ENCODE assay signal across 11 cellular contexts in genomic region chr5:1106385-1107166, GRCh38. TPM values are rescaled to one million over a fixed set of nuclear protein-coding genes. Genes with fewer than 3 reads are reported as not detected.
DNase-seq lines count a peak whose midpoint lies in the region; ATAC-seq, FAIRE-seq and TF ChIP-seq lines count a peak whose summit lies in the region.
"Had no signal": no experiment of that assay in that cellular context is flagged by ENCODE, and none has a peak within 500 bp of the region (broad histone marks: within the 10 kb centered on the region; RNA-seq: fewer than 3 reads in every experiment).

No MANE protein-coding gene starts in this region.

- no TSS peak for BruUV-seq in K562 (replicated peaks; lab: Mats Ljungman, UMichigan)

- no peak for TF ChIP-seq CTCF in Loucy (conservative IDR thresholded peaks at IDR 0.05; ENCODE audit: low read length)
- TF ChIP-seq CTCF in K562 (IDR thresholded peaks at IDR 0.05 in 2 of 3, conservative IDR thresholded peaks at IDR 0.05 in 1 of 3; ENCODE audit: insufficient read depth in 2 of 3, low read depth in 1 of 3, low read length in 3 of 3), result no peak
- no peak for TF ChIP-seq CTCF in natural killer cell (IDR thresholded peaks at IDR 0.05)

- H3K27me3 Mint-ChIP-seq in CD4-positive, CD25-positive, alpha-beta regulatory T cell, result no peaks in the 10 kb centered on the region
- no peaks in the 10 kb centered on the region for H3K27me3 Mint-ChIP-seq in natural killer cell (ENCODE audit: low read depth in 2 of 2)

- H4K20me1 ChIP-seq in Loucy (ENCODE audit: insufficient read depth, low read length, poor library complexity, severe bottlenecking) (no peaks in the 10 kb centered on the region), K562 (replicated peaks; ENCODE audit: control insufficient read depth, insufficient read depth, low read length) (peaks cover 10% of the 10 kb centered on the region; the same call in 1 of the 2 replicates)

- H3K9ac ChIP-seq in Loucy (ENCODE audit: low read depth, low read length, poor library complexity, severe bottlenecking), result peak overlapping the region; percentile 11
- H3K9ac ChIP-seq in K562 (ENCODE audit: insufficient read depth in 1 of 2, low read depth in 2 of 2, low read length in 2 of 2), result peak overlapping the region in 1 of 2 experiments; percentile 62; a peak in 1 of 4 replicates

- peak in 2 of 3 donors; percentile 12 to 17 for DNase-seq in CD4-positive, CD25-positive, alpha-beta regulatory T cell
- no peak for DNase-seq in K562 (ENCODE audit: extremely low read depth in 1 of 4, low spot score in 3 of 4)
- no peak for DNase-seq in natural killer cell
- DNase-seq in globus pallidus (ENCODE audit: low spot score), result no peak
- DNase-seq in NCI-H748 treated with DMSO at 0.1 percent for 48 hours (lab: John Stamatoyannopoulos, UW), result no peak
- no peak for DNase-seq in EL
- DNase-seq: DMS79, NCI-H2081 treated with DMSO at 0.1 percent for 48 hours had no signal

- peak; percentile 81 for FAIRE-seq in K562 (lab: Jason Lieb, UNC)

- intact Hi-C loops in K562 (cut with micrococcal nuclease) (no loop called here), natural killer cell (cut with micrococcal nuclease) (loop anchor here (5.0 to 10.0 kb wide), 2 partner anchors 46 to 408 kb away; no protein-coding TSS in a partner anchor)

- H3K4me3 ChIP-seq in CD4-positive, CD25-positive, alpha-beta regulatory T cell (ENCODE audit: low read depth, low read length), result no peak overlapping the region
- H3K4me3 ChIP-seq in Loucy (ENCODE audit: low read length, poor library complexity, severe bottlenecking) (peak overlapping the region; percentile 66), K562 (no peak overlapping the region)

- H3K9me3 ChIP-seq in CD4-positive, CD25-positive, alpha-beta regulatory T cell (ENCODE audit: control insufficient read depth in 2 of 2, low read length in 2 of 2), result no peaks in the 10 kb centered on the region
- no peaks in the 10 kb centered on the region for H3K9me3 ChIP-seq in Loucy (ENCODE audit: insufficient read depth, low read depth, low read length)
- no peaks in the 10 kb centered on the region for H3K9me3 ChIP-seq in K562 (replicated peaks; ENCODE audit: control insufficient read depth, insufficient read depth, low read depth, low read length)

- H3K36me3 Mint-ChIP-seq in CD4-positive, CD25-positive, alpha-beta regulatory T cell, result peaks cover 6% of the 10 kb centered on the region
- no peaks in the 10 kb centered on the region for H3K36me3 Mint-ChIP-seq in natural killer cell
- H3K36me3 Mint-ChIP-seq: mesothelial cell of epicardium had no signal

- H3K9me2 ChIP-seq in Loucy (replicated peaks; ENCODE audit: low read depth, low read length), result no peaks in the 10 kb centered on the region

- no peak for TF ChIP-seq POLR2A in K562 (conservative IDR thresholded peaks at IDR 0.05)

- no peaks in the 10 kb centered on the region for H3K9me1 ChIP-seq in K562 (ENCODE audit: control insufficient read depth, insufficient read depth, low read length)

- peaks cover 0 to 82% (median 22%) of the 10 kb centered on the region in 4 donors for H3K4me1 Mint-ChIP-seq in CD4-positive, CD25-positive, alpha-beta regulatory T cell
- H3K4me1 Mint-ChIP-seq in natural killer cell, result peaks cover 42 to 87% of the 10 kb centered on the region in 2 donors

- H3K4me3 Mint-ChIP-seq in CD4-positive, CD25-positive, alpha-beta regulatory T cell, result peak overlapping the region; percentile 65 to 93 (median 82)
- peak overlapping the region; percentile 70 for H3K4me3 Mint-ChIP-seq in natural killer cell
- H3K4me3 Mint-ChIP-seq: mesothelial cell of epicardium had no signal

- TF ChIP-seq RAD21 in K562 (CRISPR knock-in tag; conservative IDR thresholded peaks at IDR 0.05 in 1 of 2, IDR thresholded peaks at IDR 0.05 in 1 of 2), result no peak

- peak overlapping the region in 2 of 3 donors; percentile 91 to 99 for H3K27ac Mint-ChIP-seq in CD4-positive, CD25-positive, alpha-beta regulatory T cell
- H3K27ac Mint-ChIP-seq in natural killer cell, result peak overlapping the region; percentile 85 to 99
- H3K27ac Mint-ChIP-seq: mesothelial cell of epicardium had no signal

- peaks cover 0 to 2% (median 0%) of the 10 kb centered on the region in 7 donors for H3K9me3 Mint-ChIP-seq in CD4-positive, CD25-positive, alpha-beta regulatory T cell
- no peaks in the 10 kb centered on the region for H3K9me3 Mint-ChIP-seq in natural killer cell
- H3K9me3 Mint-ChIP-seq: mesothelial cell of epicardium had no signal

- CTCF ChIA-PET in K562 (lab: Yijun Ruan, JAX; ENCODE audit: low intra/inter-chr PET ratio), result no interaction called here

- no peak for TF ChIP-seq EP300 in K562 (IDR thresholded peaks at IDR 0.05; ENCODE audit: low read length)

- peaks cover 94% of the 10 kb centered on the region for H3K4me1 ChIP-seq in CD4-positive, CD25-positive, alpha-beta regulatory T cell (ENCODE audit: control insufficient read depth, insufficient read depth, low read length, poor library complexity, severe bottlenecking)
- H3K4me1 ChIP-seq in Loucy (ENCODE audit: insufficient read depth, low read length, poor library complexity, severe bottlenecking) (peaks cover 50% of the 10 kb centered on the region), K562 (replicated peaks in 1 of 2; ENCODE audit: control insufficient read depth in 2 of 2, insufficient read depth in 2 of 2, low read length in 2 of 2) (peaks cover 50 to 100% of the 10 kb centered on the region in 2 experiments; a peak in 4 of 5 replicates)

- no peak for ATAC-seq in CD4-positive, CD25-positive, alpha-beta regulatory T cell (ENCODE audit: low read depth in 2 of 2)
- no peak for ATAC-seq in K562
- ATAC-seq in natural killer cell, result peak in 1 of 3 donors; percentile 16
- ATAC-seq in GM21515 (IDR thresholded peaks at IDR 0.05; ENCODE audit: unreplicated experiment), result no peak

- POLR2A ChIA-PET in K562 (lab: Yijun Ruan, JAX), result interaction anchor here (1.5 to 2.3 kb wide), 4 partner anchors 9 to 33 kb away, joined by 5 to 18 read pairs (median 10); no protein-coding TSS in a partner anchor

- H3K27me3 ChIP-seq in CD4-positive, CD25-positive, alpha-beta regulatory T cell (ENCODE audit: control insufficient read depth, insufficient read depth, low read length), result no peaks in the 10 kb centered on the region
- H3K27me3 ChIP-seq in Loucy (ENCODE audit: insufficient read depth, low read length, poor library complexity, severe bottlenecking) (no peaks in the 10 kb centered on the region), K562 (ENCODE audit: control insufficient read depth in 2 of 2, insufficient read depth in 2 of 2, low read length in 2 of 2) (peaks cover 0 to 14% of the 10 kb centered on the region in 2 experiments; a peak in 1 of 5 replicates)

- H2AFZ ChIP-seq in Loucy (ENCODE audit: low read length) (no peak overlapping the region), K562 (ENCODE audit: low read depth, low read length) (peak overlapping the region; percentile 2; the same call in 1 of the 2 replicates)

- H3K27ac ChIP-seq in CD4-positive, CD25-positive, alpha-beta regulatory T cell (ENCODE audit: insufficient read depth, low read length, poor library complexity, severe bottlenecking), result peak overlapping the region; percentile 93
- no peak overlapping the region for H3K27ac ChIP-seq in K562 (ENCODE audit: extremely low read depth, low read depth, low read length)

- 39% methylated on average over 22 of the region's 23 CpGs for WGBS in K562 (ENCODE audit: insufficient coverage, low coverage, missing lambda C conversion rate)

- H3K4me2 ChIP-seq in Loucy (ENCODE audit: low read depth, low read length, poor library complexity, severe bottlenecking) (peak overlapping the region; percentile 56), K562 (ENCODE audit: insufficient read depth, low read length) (peak overlapping the region; percentile 33; the same call in 1 of the 2 replicates)

- in situ Hi-C loops in K562 (cut with MboI), result no loop called here

- H3F3A ChIP-seq in Loucy (ENCODE audit: low read depth), result no peaks in the 10 kb centered on the region

- H3K79me2 ChIP-seq in Loucy (ENCODE audit: insufficient read depth, low read length) (peaks cover 52% of the 10 kb centered on the region; the same call in 1 of the 2 replicates), K562 (ENCODE audit: control insufficient read depth, insufficient read depth, low read length) (no peaks in the 10 kb centered on the region)

- H3K36me3 ChIP-seq in CD4-positive, CD25-positive, alpha-beta regulatory T cell (ENCODE audit: control insufficient read depth, insufficient read depth, low read length), result no peaks in the 10 kb centered on the region
- H3K36me3 ChIP-seq in Loucy (ENCODE audit: insufficient read depth, low read length), result no peaks in the 10 kb centered on the region
- H3K36me3 ChIP-seq in K562 (ENCODE audit: control insufficient read depth, insufficient read depth, low read length), result no peaks in the 10 kb centered on the region

TF ChIP-seq in K562, 482 proteins besides CTCF, POLR2A, EP300 and RAD21 (continues in another document):
- TF ChIP-seq KDM5B (IDR thresholded peaks at IDR 0.05; ENCODE audit: insufficient replicate concordance, low read depth, low read length), result no peak
- no peak for TF ChIP-seq CXXC5 (CRISPR knock-in tag; IDR thresholded peaks at IDR 0.05)
- TF ChIP-seq TBP (optimal IDR thresholded peaks at IDR 0.05; ENCODE audit: low read depth, low read length), result no peak
- peak; percentile 53; the same call in 1 of the 2 replicates for TF ChIP-seq ETV5 (CRISPR knock-in tag; IDR thresholded peaks at IDR 0.05; ENCODE audit: low read depth)

RNA-seq across cellular contexts. Expression of gene SLC12A7, which starts 5.3 kb away (rescaled TPM):
- total RNA-seq in CD4-positive, CD25-positive, alpha-beta regulatory T cell, result 10.9 TPM
- polyA plus RNA-seq in CD4-positive, CD25-positive, alpha-beta regulatory T cell, result 10 to 100 TPM in 1 of 4 donors, 1 to 10 TPM in 3; 2.2 to 16.0 (median 6.8) TPM
- 13.6 and 46.2 TPM in 2 replicates for total RNA-seq in K562 (2011; cell fraction: chromatin; rRNA removed; ENCODE audit: low replicate concordance)
- 15.9 and 26.2 TPM in 2 replicates for total RNA-seq in K562 (2011; cell fraction: nucleolus; rRNA removed)
- 8.9 and 10.9 TPM in 2 replicates for total RNA-seq in K562 (2011; cell fraction: nucleoplasm; rRNA removed)
- total RNA-seq in K562 (2014; rRNA removed) (1.1 and 1.3 TPM in 2 replicates), K562 (2014; rRNA removed; fragmentation: Illumina TruSeq; extraction: Trizol) (0.11 and 0.22 TPM in 2 replicates), K562 (2015; rRNA removed; fragmentation: Illumina TruSeq; extraction: Trizol) (0.51 and 0.53 TPM in 2 replicates), K562 (2021) (1.8 and 1.9 TPM in 2 replicates), natural killer cell (10 to 100 TPM; 53.2 to 92.5 (median 81.3) TPM)
- polyA plus RNA-seq in K562 (2011; rRNA removed) (3.1 and 15.7 TPM in 2 replicates), K562 (2014; fragmentation: Illumina TruSeq; extraction: Trizol) (0.56 and 0.83 TPM in 2 replicates), K562 (2014; fragmentation: Nextera tagmentation; extraction: Ambion mirVana) (under 1 TPM; 0.01 to 0.04 TPM), K562 (2014; rRNA removed) (0.73 and 1.0 TPM in 2 replicates)
- polyA plus RNA-seq in K562 (2011; cell fraction: cytosol; rRNA removed), result 5.3 and 11.3 TPM in 2 replicates
- 55.8 and 115 TPM in 2 replicates for polyA plus RNA-seq in K562 (2011; cell fraction: nucleus; rRNA removed)
- polyA plus RNA-seq in K562 (2012), result 1.2 and 3.8 TPM in 2 replicates
- polyA minus RNA-seq in K562 (2011; rRNA and poly(A)+ RNA removed), result 2.5 and 9.1 TPM in 2 replicates
- 5.9 and 21.7 TPM in 2 replicates for polyA minus RNA-seq in K562 (2011; cell fraction: cytosol; rRNA and poly(A)+ RNA removed)
- polyA minus RNA-seq in K562 (2011; cell fraction: nucleus; rRNA and poly(A)+ RNA removed), result 13.1 and 36.8 TPM in 2 replicates

Comparison
In these comparisons a context has a peak if more than half of its experiments do, and no peak if none do; other contexts are left out.
1. DNase-seq: peak in CD4-positive, CD25-positive, alpha-beta regulatory T cell (2 of 3); none in K562 (0 of 4), natural killer cell (single experiment), globus pallidus (single experiment), NCI-H748 treated with DMSO at 0.1 percent for 48 hours (single experiment) and EL (single experiment).